8 cellular contexts compared by ENCODE assay signal in the genomic region with DNA sequence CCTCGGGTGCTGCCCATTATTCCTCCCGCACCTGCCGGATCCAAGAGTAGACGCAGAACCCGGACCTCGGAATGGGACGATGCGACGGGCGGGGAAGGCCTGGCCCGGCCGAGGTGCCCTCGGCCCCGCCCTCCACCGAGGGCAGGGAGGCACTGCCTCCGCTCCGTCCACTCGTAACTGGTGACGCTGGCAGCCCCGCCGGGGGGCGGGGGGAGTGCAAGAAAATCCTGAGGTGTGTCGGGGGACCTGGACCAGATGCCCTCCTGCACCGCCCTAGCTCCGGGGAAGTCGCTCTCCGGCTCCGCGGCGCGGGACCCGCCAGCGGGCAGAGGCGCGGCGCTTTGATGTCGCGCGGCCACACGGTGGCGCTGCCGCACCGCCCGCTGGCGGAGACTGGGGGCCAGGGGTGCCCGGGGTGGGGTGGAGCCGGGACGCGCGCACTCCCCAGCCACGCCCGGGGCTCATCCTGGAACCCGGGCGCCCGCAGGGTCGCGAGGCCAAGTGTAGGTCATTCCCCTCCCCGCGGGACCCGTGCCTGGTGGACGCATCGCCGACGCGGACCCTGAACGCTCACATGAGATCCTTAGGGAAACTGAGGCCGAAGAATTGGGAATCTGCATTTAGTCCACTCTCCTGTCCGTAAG.
DNase-seq lines count a peak whose midpoint lies in the region; ATAC-seq and TF ChIP-seq lines count a peak whose summit lies in the region.

No MANE protein-coding gene starts in this region.

- BruUV-seq in A673 (replicated peaks; lab: Mats Ljungman, UMichigan): no TSS peak

- no peak overlapping the region for H3K4ac ChIP-seq in neuronal stem cell (ENCODE audit: low read length)

- no peaks in the 10 kb centered on the region for H3K9me3 ChIP-seq in A673 (ENCODE audit: low read depth, low read length, poor library complexity, severe bottlenecking)
- H3K9me3 ChIP-seq in NT2/D1 (ENCODE audit: insufficient read depth, low read length): no peaks in the 10 kb centered on the region
- peaks cover 0 to 2% of the 10 kb centered on the region in 2 donors for H3K9me3 ChIP-seq in neuronal stem cell (replicated peaks in 1 of 2; ENCODE audit: control insufficient read depth in 2 of 2, insufficient read depth in 1 of 2, low read depth in 1 of 2, low read length in 2 of 2)

- peak overlapping the region; percentile 96 for H2AFZ ChIP-seq in neuronal stem cell (ENCODE audit: low read length)

- peak overlapping the region; percentile 14 for H2BK120ac ChIP-seq in neuronal stem cell (ENCODE audit: low read depth, low read length)

- H3K36me3 ChIP-seq in A673 (ENCODE audit: insufficient read depth, low read length, poor library complexity, severe bottlenecking) (no peaks in the 10 kb centered on the region), NT2/D1 (ENCODE audit: insufficient read depth, insufficient read length, low read length) (no peaks in the 10 kb centered on the region), neuronal stem cell (replicated peaks in 1 of 2; ENCODE audit: control insufficient read depth in 2 of 2, insufficient read depth in 2 of 2, low read length in 2 of 2) (no peaks in the 10 kb centered on the region)

- no peak overlapping the region for H4K91ac ChIP-seq in neuronal stem cell (ENCODE audit: low read depth, low read length, poor library complexity)

- H4K8ac ChIP-seq in neuronal stem cell (ENCODE audit: low read depth, low read length): no peak overlapping the region

- H3K4me2 ChIP-seq in neuronal stem cell (ENCODE audit: insufficient read depth, low read length, poor library complexity, severe bottlenecking): peak overlapping the region; percentile 94

- H2BK12ac ChIP-seq in neuronal stem cell (ENCODE audit: low read length): no peak overlapping the region

- POLR2A ChIA-PET in A673 (lab: Charles Lee; ENCODE audit: low non-redundant PET): no interaction called here

- no peak overlapping the region for H2AK5ac ChIP-seq in neuronal stem cell (ENCODE audit: low read depth, low read length)

- H2BK5ac ChIP-seq in neuronal stem cell (ENCODE audit: low read length): no peak overlapping the region

- peak overlapping the region; percentile 42 for H3K14ac ChIP-seq in neuronal stem cell (ENCODE audit: low read length)

- H2BK15ac ChIP-seq in neuronal stem cell (ENCODE audit: low read length): no peak overlapping the region

- peak; percentile 71 for TF ChIP-seq CTCF in A673 (conservative IDR thresholded peaks at IDR 0.05; ENCODE audit: low read depth, low read length)

- peak overlapping the region; percentile 44 for H3K18ac ChIP-seq in neuronal stem cell (ENCODE audit: low read length)

- intact Hi-C loops in A673 (cut with micrococcal nuclease; ENCODE audit: unreplicated experiment): no loop called here

- peak overlapping the region; percentile 72 for H3K9ac ChIP-seq in NT2/D1 (ENCODE audit: insufficient read length, low read depth)
- H3K9ac ChIP-seq in neuronal stem cell (ENCODE audit: low read depth, low read length, poor library complexity): peak overlapping the region; percentile 47

- H3K79me1 ChIP-seq in neuronal stem cell (ENCODE audit: low read depth, low read length): no peaks in the 10 kb centered on the region

- no CpG with 5 or more reads among the region's 68 CpGs for WGBS in neuronal stem cell (ENCODE audit: extremely low coverage in 2 of 2, insufficient read length in 2 of 2, insufficient replicate concordance in 1 of 2), 2 donors

- DNase-seq in A673 (ENCODE audit: low spot score): peak; percentile 61
- DNase-seq in NT2/D1 (ENCODE audit: low read depth, low spot score): no peak
- peak; percentile 49 for DNase-seq in activated gamma-delta T cell treated with Interleukin-2 at 50 U/mL for 16 hours
- peak; percentile 29 for DNase-seq in globus pallidus (ENCODE audit: low spot score)
- peak; percentile 57 for DNase-seq in neuronal stem cell (ENCODE audit: low spot score)
- peak; percentile 52 for DNase-seq in superior temporal gyrus (ENCODE audit: extremely low spot score)

- CTCF ChIA-PET in A673 (lab: Charles Lee): interaction anchor here (0.6 to 1.4 kb wide), 3 partner anchors 189 to 909 kb away, joined by 3 to 4 read pairs (median 3); no protein-coding TSS in a partner anchor

- ATAC-seq in GM18519 (IDR thresholded peaks at IDR 0.05; ENCODE audit: low FRiP score, unreplicated experiment): peak; percentile 81
- peak; percentile 72 for ATAC-seq in HG03045 (IDR thresholded peaks at IDR 0.05; ENCODE audit: unreplicated experiment)

- H3K27ac ChIP-seq in A673 (ENCODE audit: low read depth, low read length, poor library complexity, severe bottlenecking) (no peak overlapping the region), neuronal stem cell (replicated peaks; ENCODE audit: low read length) (no peak overlapping the region)

- H3K23ac ChIP-seq in neuronal stem cell (ENCODE audit: low read depth, low read length, poor library complexity): peak overlapping the region; percentile 57

- H3K4me3 ChIP-seq in A673 (ENCODE audit: low read depth, low read length, poor library complexity, severe bottlenecking): peak overlapping the region; percentile 48
- H3K4me3 ChIP-seq in NT2/D1 (ENCODE audit: insufficient read length, low read depth): peak overlapping the region; percentile 68
- H3K4me3 ChIP-seq in neuronal stem cell (ENCODE audit: low read length in 2 of 2): peak overlapping the region; percentile 46 to 90

- H3K4me1 ChIP-seq in A673 (ENCODE audit: insufficient read depth, low read length, poor library complexity, severe bottlenecking) (no peaks in the 10 kb centered on the region), NT2/D1 (ENCODE audit: insufficient read depth, insufficient read length) (peaks cover 5% of the 10 kb centered on the region), neuronal stem cell (ENCODE audit: control insufficient read depth in 2 of 2, insufficient read depth in 1 of 2, low read depth in 1 of 2, low read length in 2 of 2) (peaks cover 3% of the 10 kb centered on the region in 2 donors)

- H3K27me3 ChIP-seq in A673 (replicated peaks; ENCODE audit: insufficient read depth, low read depth, low read length, poor library complexity): peaks cover 19% of the 10 kb centered on the region
- H3K27me3 ChIP-seq in NT2/D1 (ENCODE audit: insufficient read depth, insufficient read length): peaks cover 66% of the 10 kb centered on the region
- H3K27me3 ChIP-seq in neuronal stem cell (ENCODE audit: control insufficient read depth in 3 of 3, insufficient read depth in 3 of 3, low read depth in 1 of 3, low read length in 3 of 3): peaks cover 2 to 44% (median 33%) of the 10 kb centered on the region in 3 experiments
